ENCODE assay signal across 23 cellular contexts in the genomic region with DNA sequence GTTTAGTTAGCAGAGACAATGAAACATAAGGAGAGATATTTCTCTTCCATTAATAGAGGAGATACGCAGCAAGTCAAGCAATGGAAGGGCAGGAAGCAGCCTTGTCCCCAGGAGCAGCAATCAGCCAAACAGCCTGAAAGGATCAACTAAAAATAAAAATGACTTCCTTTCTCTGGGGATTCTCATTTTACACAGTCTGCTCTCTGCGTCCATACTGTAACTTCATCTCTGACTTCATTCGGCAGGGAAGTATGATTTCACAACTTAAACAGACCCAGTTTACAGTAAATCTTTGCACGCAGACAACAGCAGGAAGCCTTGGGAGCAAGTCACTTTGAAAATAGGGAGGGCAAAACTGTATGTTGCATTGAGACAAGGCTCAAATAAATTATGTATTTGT.
DNase-seq lines count a peak whose midpoint lies in the region; ATAC-seq and TF ChIP-seq lines count a peak whose summit lies in the region.
"Had no signal": no experiment of that assay in that cellular context is flagged by ENCODE, and none has a peak within 500 bp of the region (broad histone marks: within the 10 kb centered on the region; RNA-seq: fewer than 3 reads in every experiment).

No MANE protein-coding gene starts in this region.

- peak overlapping the region; percentile 8 for H3K9ac ChIP-seq in smooth muscle cell (ENCODE audit: low read depth)

- H4K20me1 ChIP-seq in smooth muscle cell (ENCODE audit: low read depth), result no peaks in the 10 kb centered on the region

- peak overlapping the region; percentile 73 for H2AFZ ChIP-seq in smooth muscle cell (ENCODE audit: low read depth)

- H3K27ac ChIP-seq in right cardiac atrium (ENCODE audit: low read length) (no peak overlapping the region), smooth muscle cell (ENCODE audit: low read depth) (peak overlapping the region; percentile 69)
- H3K27ac ChIP-seq: gastroesophageal sphincter, SJCRH30 had no signal

- intact Hi-C loops in right cardiac atrium (cut with DNase I), result no loop called here

- H3K9me3 ChIP-seq in right cardiac atrium (ENCODE audit: control insufficient read depth, low read length) (no peaks in the 10 kb centered on the region), smooth muscle cell (replicated peaks; ENCODE audit: low read depth) (no peaks in the 10 kb centered on the region)
- H3K9me3 ChIP-seq: gastroesophageal sphincter, SJCRH30, upper lobe of left lung had no signal

- peak; percentile 43 to 69 for ATAC-seq in right cardiac atrium
- ATAC-seq: activated CD4-positive, alpha-beta T cell treated with anti-CD3 and anti-CD28 coated beads for 36 hours; gastroesophageal sphincter; natural killer cell treated with Interleukin-12 subunit alpha and Interleukin-12 subunit beta and Interleukin-15 and Interleukin-18, amount 100 ng/mL, for 72 hours; stimulated activated naive CD8-positive, alpha-beta T cell treated with anti-CD3 and anti-CD28 coated beads, Interleukin-15, amount 100 ng/mL, for 72 hours had no signal

- H3K36me3 ChIP-seq in smooth muscle cell (ENCODE audit: low read depth), result no peaks in the 10 kb centered on the region
- H3K36me3 ChIP-seq: gastroesophageal sphincter, SJCRH30, upper lobe of left lung had no signal

- WGBS in right cardiac atrium, result 16% methylated on average over 4 of the region's 4 CpGs
- WGBS in smooth muscle cell (ENCODE audit: low lambda C conversion rate), result 13% methylated on average over 4 of the region's 4 CpGs

- H3F3A ChIP-seq in smooth muscle cell (ENCODE audit: low read depth), result no peaks in the 10 kb centered on the region

- H3K79me2 ChIP-seq in smooth muscle cell (ENCODE audit: low read depth), result no peaks in the 10 kb centered on the region

- H3K4me3 ChIP-seq in right cardiac atrium (ENCODE audit: low read length), result no peak overlapping the region
- no peak overlapping the region for H3K4me3 ChIP-seq in smooth muscle cell
- H3K4me3 ChIP-seq: gastroesophageal sphincter, SJCRH30, upper lobe of left lung had no signal

- H3K4me1 ChIP-seq in right cardiac atrium (ENCODE audit: control insufficient read depth, insufficient read depth, low read length) (no peaks in the 10 kb centered on the region), smooth muscle cell (ENCODE audit: low read depth) (no peaks in the 10 kb centered on the region)
- H3K4me1 ChIP-seq: gastroesophageal sphincter, SJCRH30 had no signal

- DNase-seq in SIG-M5 treated with dmso at 0.1 percent for 504 hours (lab: John Stamatoyannopoulos, UW; ENCODE audit: unreplicated experiment) (peak; percentile 78), SIG-M5 (lab: John Stamatoyannopoulos, UW) (no peak), UCSD-AML1 (lab: John Stamatoyannopoulos, UW; ENCODE audit: unreplicated experiment) (peak; percentile 6), right cardiac atrium (no peak), smooth muscle cell (lab: John Stamatoyannopoulos, UW; ENCODE audit: unreplicated experiment) (no peak), activated gamma-delta T cell treated with Interleukin-2 at 50 U/mL for 16 hours (no peak), KG1 (lab: John Stamatoyannopoulos, UW) (no peak)
- DNase-seq in stimulated activated CD4-positive, alpha-beta T cell treated with anti-CD3 and anti-CD28 coated beads, Interleukin-1b, Interleukin-23, amount 100 ng/mL, for 48 hours, result no peak
- DNase-seq: activated CD4-positive, alpha-beta T cell treated with anti-CD3 and anti-CD28 coated beads for 36 hours; activated gamma-delta T cell; anterior cingulate cortex; CD4-positive, CD25-positive, alpha-beta regulatory T cell; cortex of kidney; DMS53; NCI-H1417; NCI-H345; NK-92 treated with Interleukin-12 subunit alpha and Interleukin-12 subunit beta, amount 100 ng/mL, for 24 hours; stimulated activated naive CD8-positive, alpha-beta T cell treated with anti-CD3 and anti-CD28 coated beads, Interleukin-15, amount 100 ng/mL, for 72 hours; T1000; upper lobe of left lung had no signal

- no peak for TF ChIP-seq CTCF in smooth muscle cell (IDR thresholded peaks at IDR 0.05; ENCODE audit: borderline replicate concordance, insufficient read depth, poor library complexity, severe bottlenecking)

- no peaks in the 10 kb centered on the region for H3K27me3 ChIP-seq in right cardiac atrium (ENCODE audit: control insufficient read depth, insufficient read depth)
- H3K27me3 ChIP-seq in smooth muscle cell (ENCODE audit: low read depth), result no peaks in the 10 kb centered on the region
- H3K27me3 ChIP-seq: gastroesophageal sphincter, SJCRH30, upper lobe of left lung had no signal

- H3K4me2 ChIP-seq in smooth muscle cell, result peak overlapping the region; percentile 70

Comparison
In these comparisons a context has a peak if more than half of its experiments do, and no peak if none do; other contexts are left out.
1. DNase-seq: peak in SIG-M5 treated with dmso at 0.1 percent for 504 hours (single experiment) and UCSD-AML1 (single experiment); none in SIG-M5 (single experiment), right cardiac atrium (0 of 3), smooth muscle cell (single experiment), activated gamma-delta T cell treated with Interleukin-2 at 50 U/mL for 16 hours (single experiment), KG1 (single experiment) and stimulated activated CD4-positive, alpha-beta T cell treated with anti-CD3 and anti-CD28 coated beads, Interleukin-1b, Interleukin-23, amount 100 ng/mL, for 48 hours (single experiment).